In genomic region chr15:73781038-73781925, GRCh38 we compare ENCODE assay signal across 8 cellular contexts. TPM values are rescaled to one million over a fixed set of nuclear protein-coding genes. Genes with fewer than 3 reads are reported as not detected.
DNase-seq lines count a peak whose midpoint lies in the region; ATAC-seq, FAIRE-seq and TF ChIP-seq lines count a peak whose summit lies in the region.

No MANE protein-coding gene starts in this region.

- intact Hi-C loops in heart left ventricle (cut with DNase I) (loop anchor here in 1 of 10 donors (10.0 kb wide), 1 partner anchor 134 kb away; no protein-coding TSS in a partner anchor), esophagus squamous epithelium (cut with DNase I) (no loop called here)

- no peak overlapping the region for H3K4me3 ChIP-seq in heart left ventricle
- no peak overlapping the region for H3K4me3 ChIP-seq in right atrium auricular region
- H3K4me3 ChIP-seq in esophagus squamous epithelium: no peak overlapping the region

- H3K36me3 ChIP-seq in heart left ventricle (no peaks in the 10 kb centered on the region), right atrium auricular region (no peaks in the 10 kb centered on the region), esophagus squamous epithelium (no peaks in the 10 kb centered on the region)

- peak in 2 of 4 donors; percentile 10 to 40 for ATAC-seq in heart left ventricle
- ATAC-seq in GM19467 (IDR thresholded peaks at IDR 0.05; ENCODE audit: unreplicated experiment): no peak
- no peak for ATAC-seq in HG03520 (IDR thresholded peaks at IDR 0.05; ENCODE audit: unreplicated experiment)

- no peak for DNase-seq in heart left ventricle
- no peak for DNase-seq in right atrium auricular region (ENCODE audit: low spot score)
- DNase-seq in RKO (ENCODE audit: low spot score): peak; percentile 31
- no peak for DNase-seq in esophagus squamous epithelium (lab: John Stamatoyannopoulos, UW)
- DNase-seq in activated gamma-delta T cell (lab: John Stamatoyannopoulos, UW): no peak
- no peak for DNase-seq in GM19239 (ENCODE audit: insufficient read length, low spot score)

- H3K27me3 ChIP-seq in heart left ventricle (no peaks in the 10 kb centered on the region), right atrium auricular region (no peaks in the 10 kb centered on the region), esophagus squamous epithelium (no peaks in the 10 kb centered on the region)

- TF ChIP-seq POLR2A in heart left ventricle (IDR thresholded peaks at IDR 0.05): no peak
- no peak for TF ChIP-seq POLR2A in esophagus squamous epithelium (IDR thresholded peaks at IDR 0.05)

- H3K27ac ChIP-seq in heart left ventricle (no peak overlapping the region), right atrium auricular region (no peak overlapping the region), esophagus squamous epithelium (no peak overlapping the region)

- WGBS in heart left ventricle, 4 donors: 63 to 71% (median 66%) methylated on average over 6 to 8 of the region's 8 CpGs
- WGBS in esophagus squamous epithelium, 2 donors: 42 to 61% methylated on average over 3 to 8 of the region's 8 CpGs

- peak in 7 of 12 donors; percentile 7 to 26 (median 11) for TF ChIP-seq CTCF in heart left ventricle (IDR thresholded peaks at IDR 0.05)
- peak in 1 of 2 donors; percentile 44 for TF ChIP-seq CTCF in right atrium auricular region (IDR thresholded peaks at IDR 0.05)
- TF ChIP-seq CTCF in esophagus squamous epithelium (IDR thresholded peaks at IDR 0.05): peak in 5 of 6 experiments; percentile 21 to 61 (median 29)

- H3K4me1 ChIP-seq in heart left ventricle: peaks cover 0 to 8% (median 0%) of the 10 kb centered on the region in 12 donors
- peaks cover 0 to 23% of the 10 kb centered on the region in 2 donors for H3K4me1 ChIP-seq in right atrium auricular region
- peaks cover 0 to 65% (median 0%) of the 10 kb centered on the region in 3 donors for H3K4me1 ChIP-seq in esophagus squamous epithelium

- no peak for FAIRE-seq in GM19239 (lab: Jason Lieb, UNC)

- H3K9me3 ChIP-seq in heart left ventricle (no peaks in the 10 kb centered on the region), right atrium auricular region (no peaks in the 10 kb centered on the region), esophagus squamous epithelium (no peaks in the 10 kb centered on the region)

RNA-seq across cellular contexts. Expression of gene INSYN1, which starts 28.1 kb away (rescaled TPM):
- total RNA-seq in heart left ventricle: 100 to 1,000 TPM in 4 of 9 donors, 10 to 100 TPM in 5; 51.5 to 182 (median 83.0) TPM
- polyA plus RNA-seq in heart left ventricle: 100 to 1,000 TPM; 120 to 137 TPM
- 10 to 100 TPM; 32.7 to 68.5 TPM for total RNA-seq in right atrium auricular region
- 10 to 100 TPM in 2 of 4 donors, 1 to 10 TPM in 1, under 1 TPM in 1; 0.38 to 20.9 (median 9.3) TPM for total RNA-seq in esophagus squamous epithelium
